In the genomic region with DNA sequence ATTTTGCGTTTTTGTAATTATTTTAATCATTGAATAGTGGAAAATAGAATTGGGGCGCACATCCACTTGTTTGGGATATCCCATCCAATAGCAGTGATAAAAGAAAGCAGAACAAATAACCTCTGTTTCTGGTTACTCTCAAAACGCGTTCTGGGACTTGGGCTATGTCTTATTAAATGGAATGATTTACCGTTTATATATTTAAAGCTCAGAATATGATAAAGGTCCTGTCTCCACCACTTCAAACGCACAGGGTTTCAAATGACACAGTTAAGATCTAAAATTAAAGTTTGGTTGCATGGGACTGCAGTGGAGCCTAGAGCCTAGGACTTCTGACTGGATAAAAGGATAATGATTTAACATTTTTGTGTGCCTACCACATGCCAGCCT, we compare ENCODE assay signal across 9 cellular contexts. TPM values are rescaled to one million over a fixed set of nuclear protein-coding genes. Genes with fewer than 3 reads are reported as not detected.
DNase-seq lines count a peak whose midpoint lies in the region; ATAC-seq and TF ChIP-seq lines count a peak whose summit lies in the region.
"Had no signal": no experiment of that assay in that cellular context is flagged by ENCODE, and none has a peak within 500 bp of the region (broad histone marks: within the 10 kb centered on the region; RNA-seq: fewer than 3 reads in every experiment).

No MANE protein-coding gene starts in this region.

- H3K4me2 ChIP-seq in SU-DHL-6 (ENCODE audit: low read depth, low read length, poor library complexity, severe bottlenecking) (peak overlapping the region; percentile 85), skeletal muscle satellite cell (ENCODE audit: low read length) (peak overlapping the region; percentile 88)

- 19 to 20% methylated on average over 6 of the region's 6 CpGs for whole genome bisulfite sequencing in gastroesophageal sphincter (ENCODE audit: low coverage in 1 of 2), 2 donors

- ATAC-seq in gastroesophageal sphincter (no peak), HG03025 (IDR thresholded peaks at IDR 0.05; ENCODE audit: low FRiP score, unreplicated experiment) (no peak), GM19463 (IDR thresholded peaks at IDR 0.05; ENCODE audit: unreplicated experiment) (no peak), GM21367 (IDR thresholded peaks at IDR 0.05; ENCODE audit: unreplicated experiment) (no peak)
- ATAC-seq: mucosa of descending colon had no signal

- H4K20me1 ChIP-seq in SU-DHL-6 (ENCODE audit: low read depth, low read length), result peaks cover 18% of the 10 kb centered on the region

- H3K4me1 ChIP-seq in HAP-1, result peaks cover 14% of the 10 kb centered on the region
- H3K4me1 ChIP-seq in gastroesophageal sphincter, result peaks cover 2 to 61% (median 13%) of the 10 kb centered on the region in 3 donors
- H3K4me1 ChIP-seq in skeletal muscle satellite cell (ENCODE audit: control insufficient read depth, insufficient read depth, low read length), result peaks cover 33% of the 10 kb centered on the region

- H3K27me3 ChIP-seq in HAP-1 (ENCODE audit: low read depth), result no peaks in the 10 kb centered on the region
- no peaks in the 10 kb centered on the region for H3K27me3 ChIP-seq in SU-DHL-6 (ENCODE audit: low read length)
- no peaks in the 10 kb centered on the region for H3K27me3 ChIP-seq in gastroesophageal sphincter
- no peaks in the 10 kb centered on the region for H3K27me3 ChIP-seq in skeletal muscle satellite cell (ENCODE audit: control insufficient read depth, insufficient read depth, low read length)

- H3K9me3 ChIP-seq in HAP-1 (no peaks in the 10 kb centered on the region), SU-DHL-6 (ENCODE audit: insufficient read depth, low read length) (no peaks in the 10 kb centered on the region), gastroesophageal sphincter (no peaks in the 10 kb centered on the region), skeletal muscle satellite cell (replicated peaks; ENCODE audit: low read length) (no peaks in the 10 kb centered on the region)
- H3K9me3 ChIP-seq: mucosa of descending colon had no signal

- H3K27ac ChIP-seq in SU-DHL-6 (ENCODE audit: low read depth, low read length) (peak overlapping the region; percentile 95), gastroesophageal sphincter (peak overlapping the region; percentile 99 to 100 (median 99))

- peaks cover 31% of the 10 kb centered on the region for H3K36me3 ChIP-seq in HAP-1 (replicated peaks)
- H3K36me3 ChIP-seq in SU-DHL-6 (ENCODE audit: low read length), result peaks cover 26% of the 10 kb centered on the region
- peaks cover 1 to 20% of the 10 kb centered on the region in 2 donors for H3K36me3 ChIP-seq in gastroesophageal sphincter
- H3K36me3 ChIP-seq in skeletal muscle satellite cell (ENCODE audit: insufficient read depth, low read length), result peaks cover 35% of the 10 kb centered on the region

- no peak for DNase-seq in HAP-1 (ENCODE audit: low spot score in 2 of 2)
- DNase-seq in NCI-H82 treated with DMSO at 0.1 percent for 48 hours (lab: John Stamatoyannopoulos, UW; ENCODE audit: unreplicated experiment), result no peak
- DNase-seq: mucosa of descending colon had no signal

- no peak for TF ChIP-seq POLR2A in gastroesophageal sphincter (IDR thresholded peaks at IDR 0.05)

- in situ Hi-C loops in HAP-1 (cut with MboI; ENCODE audit: low sequenced_read_pairs), result no loop called here

- TF ChIP-seq EP300 in gastroesophageal sphincter (IDR thresholded peaks at IDR 0.05), result no peak

- H3K9me2 ChIP-seq in SU-DHL-6 (replicated peaks; ENCODE audit: insufficient read depth, low read length), result no peaks in the 10 kb centered on the region

- peaks cover 40% of the 10 kb centered on the region for H3K79me2 ChIP-seq in SU-DHL-6 (ENCODE audit: insufficient read depth, low read length)

- no peak for TF ChIP-seq CTCF in SU-DHL-6 (IDR thresholded peaks at IDR 0.05; ENCODE audit: insufficient read depth, low read length, poor library complexity, severe bottlenecking)
- no peak for TF ChIP-seq CTCF in gastroesophageal sphincter (IDR thresholded peaks at IDR 0.05)

- peaks cover 41% of the 10 kb centered on the region for H3F3A ChIP-seq in SU-DHL-6 (ENCODE audit: insufficient read depth)

- peak overlapping the region; percentile 97 for H3K9ac ChIP-seq in SU-DHL-6 (ENCODE audit: low read length)
- H3K9ac ChIP-seq in skeletal muscle satellite cell (ENCODE audit: low read depth, low read length), result peak overlapping the region; percentile 99

- peak overlapping the region; percentile 99 for H3K4me3 ChIP-seq in HAP-1
- peak overlapping the region; percentile 85 for H3K4me3 ChIP-seq in SU-DHL-6 (ENCODE audit: insufficient read depth, low read length, poor library complexity, severe bottlenecking)
- H3K4me3 ChIP-seq in gastroesophageal sphincter, result peak overlapping the region in 1 of 2 donors; percentile 69
- peak overlapping the region; percentile 96 for H3K4me3 ChIP-seq in skeletal muscle satellite cell (ENCODE audit: low read length)
- H3K4me3 ChIP-seq: mucosa of descending colon had no signal

- H2AFZ ChIP-seq in SU-DHL-6 (ENCODE audit: low read depth, low read length, severe bottlenecking), result no peak overlapping the region

RNA-seq across cellular contexts. Expression of gene HSPA8, which starts 2.3 kb away (rescaled TPM):
- 1,000 to 10,000 TPM in 3 of 4 donors, 100 to 1,000 TPM in 1; 976 to 1,475 (median 1,128) TPM for total RNA-seq in gastroesophageal sphincter
- total RNA-seq in skeletal muscle satellite cell (2012; rRNA removed), result 2,988 and 3,377 TPM in 2 replicates
